39 cellular contexts compared by ENCODE assay signal in the genomic region with DNA sequence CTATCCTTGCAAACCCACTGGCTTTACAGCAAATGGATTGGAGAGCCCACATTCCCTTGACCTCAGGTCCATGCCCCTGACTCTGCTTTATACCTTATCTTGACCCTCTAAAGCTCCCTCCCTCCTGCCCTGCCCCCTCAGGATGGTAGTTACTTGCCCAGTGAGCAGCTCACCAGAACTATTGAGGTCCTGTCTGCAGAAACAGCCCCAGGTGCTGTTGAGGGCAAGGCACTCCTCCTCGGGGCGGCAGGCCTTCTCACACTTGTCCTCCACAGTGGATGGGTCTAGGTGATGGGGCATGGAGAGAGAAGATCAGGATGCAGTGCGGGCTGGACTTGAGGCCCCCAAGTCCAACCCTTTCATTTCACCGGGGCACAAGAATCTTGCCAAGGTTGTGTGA. TPM values are rescaled to one million over a fixed set of nuclear protein-coding genes. Genes with fewer than 3 reads are reported as not detected.
"Had no signal": no experiment of that assay in that cellular context is flagged by ENCODE, and none has a peak within 500 bp of the region (broad histone marks: within the 10 kb centered on the region; RNA-seq: fewer than 3 reads in every experiment).

No MANE protein-coding gene starts in this region.

- H3K9me3 ChIP-seq: adrenal gland, ascending aorta, breast epithelium had no signal

- H3K27ac ChIP-seq: adrenal gland, ascending aorta, brain microvascular endothelial cell, breast epithelium, cardiac muscle cell had no signal

- ATAC-seq: activated naive CD4-positive, alpha-beta T cell treated with anti-CD3 and anti-CD28 coated beads, Interleukin-2, amount 50 U/mL, for 72 hours; activated naive CD8-positive, alpha-beta T cell treated with anti-CD3 and anti-CD28 coated beads, Interleukin-2, amount 50 U/mL, for 24 hours; activated T-cell treated with anti-CD3 and anti-CD28 coated beads, Interleukin-2, amount 50 U/mL, for 4 hours; activated T-cell treated with anti-CD3 and anti-CD28 coated beads, Interleukin-2, amount 50 U/mL, for 72 hours; activated T-helper 17 cell treated with anti-CD3 and anti-CD28 coated beads, Interleukin-2, amount 50 U/mL, for 72 hours had no signal

- H3K4me1 ChIP-seq: adrenal gland, ascending aorta, breast epithelium had no signal

- FAIRE-seq: astrocyte had no signal

- H3K4me3 ChIP-seq: adrenal gland, ascending aorta, breast epithelium, cardiac muscle cell had no signal

- H3K27me3 ChIP-seq: ascending aorta, brain microvascular endothelial cell, cardiac muscle cell had no signal

- H3K36me3 ChIP-seq: adrenal gland, ascending aorta, brain microvascular endothelial cell, breast epithelium, cardiac muscle cell had no signal

- DNase-seq: activated effector memory CD4-positive, alpha-beta T cell treated with anti-CD3 and anti-CD28 coated beads, Interleukin-2, amount 50 U/mL, for 16 hours; activated effector memory CD4-positive, alpha-beta T cell treated with Interleukin-2 at 50 U/mL for 16 hours; activated gamma-delta T cell; activated gamma-delta T cell treated with Interleukin-2 at 50 U/mL for 16 hours; activated naive CD4-positive, alpha-beta T cell; activated naive CD4-positive, alpha-beta T cell treated with anti-CD3 and anti-CD28 coated beads for 36 hours; activated naive CD4-positive, alpha-beta T cell treated with anti-CD3 and anti-CD28 coated beads, Interleukin-2, amount 10 ng/mL, durations not matched to agents 7 days and 5 days; activated naive CD4-positive, alpha-beta T cell treated with anti-CD3 and anti-CD28 coated beads, Interleukin-2, amount 50 U/mL, for 16 hours; activated naive CD4-positive, alpha-beta T cell treated with Interleukin-2 at 50 U/mL for 16 hours; activated naive CD8-positive, alpha-beta T cell treated with anti-CD3 and anti-CD28 coated beads for 36 hours; activated naive CD8-positive, alpha-beta T cell treated with anti-CD3 and anti-CD28 coated beads, Interleukin-2, amount 10 ng/mL, durations not matched to agents 7 days and 5 days; activated naive CD8-positive, alpha-beta T cell treated with anti-CD3 and anti-CD28 coated beads, Interleukin-2, amount 50 U/mL, for 24 hours; activated T-cell treated with anti-CD3 and anti-CD28 coated beads for 4 hours; activated T-cell treated with anti-CD3 and anti-CD28 coated beads, Interleukin-2, amount 50 U/mL, for 1 hour; activated T-cell treated with anti-CD3 and anti-CD28 coated beads, Interleukin-2, amount 50 U/mL, for 24 hours; activated T-cell treated with anti-CD3 and anti-CD28 coated beads, Interleukin-2, amount 50 U/mL, for 4 hours; activated T-cell treated with anti-CD3 and anti-CD28 coated beads, Interleukin-2, amount 50 U/mL, for 48 hours; activated T-cell treated with anti-CD3 and anti-CD28 coated beads, Interleukin-2, amount 50 U/mL, for 72 hours; adrenal gland; amniotic stem cell; amygdala; anterior cingulate cortex; aorta; brain microvascular endothelial cell; caudate nucleus; central memory CD4-positive, alpha-beta T cell; cerebellar nuclear complex had no signal

RNA-seq across cellular contexts. Expression of a gene that starts 4.6 kb away (rescaled TPM):
- total RNA-seq: activated naive CD4-positive, alpha-beta T cell treated with anti-CD3 and anti-CD28 coated beads for 36 hours; activated naive CD4-positive, alpha-beta T cell treated with anti-CD3 and anti-CD28 coated beads, Interleukin-2, amount 50 U/mL, for 72 hours; activated naive CD8-positive, alpha-beta T cell treated with anti-CD3 and anti-CD28 coated beads for 36 hours; activated naive CD8-positive, alpha-beta T cell treated with anti-CD3 and anti-CD28 coated beads, Interleukin-2, amount 10 ng/mL, durations not matched to agents 7 days and 5 days; activated T-cell treated with anti-CD3 and anti-CD28 coated beads, Interleukin-2, amount 50 U/mL, for 72 hours; activated T-helper 1 cell treated with anti-CD3 and anti-CD28 coated beads, Interleukin-12 subunit alpha, Interleukin-12 subunit beta, Interleukin-2, Interleukin-4 antibody, amounts not matched to agents 30 ng/mL and 10 ng/mL and 1 ng/mL, durations not matched to agents 14 hours and 24 hours and 36 hours; activated T-helper 17 cell treated with anti-CD3 and anti-CD28 coated beads, Interleukin-2, amount 50 U/mL, for 72 hours; activated T-helper 2 cell treated with anti-CD3 and anti-CD28 coated beads, Interferon-gamma antibody, Interleukin-2, Interleukin-4, amounts not matched to agents 10 μg/mL and 5 μg/mL and 100 μg/mL, durations not matched to agents 14 hours and 24 hours and 36 hours; astrocyte; bronchial epithelial cell; cardiac muscle cell; cardiac septum; cerebellum; chondrocyte had no signal
- polyA plus RNA-seq: cardiac muscle cell had no signal

RNA-seq across cellular contexts. Expression of a gene that starts 29.8 kb away (rescaled TPM):
- total RNA-seq: activated naive CD4-positive, alpha-beta T cell treated with anti-CD3 and anti-CD28 coated beads for 36 hours; activated naive CD4-positive, alpha-beta T cell treated with anti-CD3 and anti-CD28 coated beads, Interleukin-2, amount 50 U/mL, for 72 hours; activated naive CD8-positive, alpha-beta T cell treated with anti-CD3 and anti-CD28 coated beads for 36 hours; activated naive CD8-positive, alpha-beta T cell treated with anti-CD3 and anti-CD28 coated beads, Interleukin-2, amount 10 ng/mL, durations not matched to agents 7 days and 5 days; activated T-cell treated with anti-CD3 and anti-CD28 coated beads, Interleukin-2, amount 50 U/mL, for 4 hours; activated T-cell treated with anti-CD3 and anti-CD28 coated beads, Interleukin-2, amount 50 U/mL, for 72 hours; activated T-helper 1 cell treated with anti-CD3 and anti-CD28 coated beads, Interleukin-12 subunit alpha, Interleukin-12 subunit beta, Interleukin-2, Interleukin-4 antibody, amounts not matched to agents 30 ng/mL and 10 ng/mL and 1 ng/mL, durations not matched to agents 14 hours and 24 hours and 36 hours; activated T-helper 17 cell treated with anti-CD3 and anti-CD28 coated beads, Interleukin-2, amount 50 U/mL, for 72 hours; activated T-helper 2 cell treated with anti-CD3 and anti-CD28 coated beads, Interferon-gamma antibody, Interleukin-2, Interleukin-4, amounts not matched to agents 10 μg/mL and 5 μg/mL and 100 μg/mL, durations not matched to agents 14 hours and 24 hours and 36 hours; adrenal gland; aorta; ascending aorta; astrocyte; breast epithelium; bronchial epithelial cell; cardiac muscle cell; cardiac septum; cerebellum; chondrocyte had no signal
- polyA plus RNA-seq: adrenal gland, aorta, cardiac muscle cell had no signal
